23 cellular contexts compared by ENCODE assay signal in genomic region chr15:25725758-25726157, GRCh38.
A peak's percentile ranks its signal among the peaks of the same experiment; 100 is the strongest.
DNase-seq lines count a peak whose midpoint lies in the region; ATAC-seq and TF ChIP-seq lines count a peak whose summit lies in the region.
"Had no signal": no experiment of that assay in that cellular context is flagged by ENCODE, and none has a peak within 500 bp of the region (broad histone marks: within the 10 kb centered on the region; RNA-seq: fewer than 3 reads in every experiment).

No MANE protein-coding gene starts in this region.

- peaks cover 0 to 5% (median 0%) of the 10 kb centered on the region in 7 donors for H3K27me3 ChIP-seq in spleen (replicated peaks in 1 of 7)
- H3K27me3 ChIP-seq in esophagus squamous epithelium, result no peaks in the 10 kb centered on the region
- H3K27me3 ChIP-seq: MG63, Peyer's patch had no signal

- no peak for ATAC-seq in left cardiac atrium
- ATAC-seq in stimulated activated effector memory CD8-positive, alpha-beta T cell treated with anti-CD3 and anti-CD28 coated beads, Interleukin-12 subunit alpha, Interleukin-12 subunit beta, amount 100 ng/mL, for 72 hours, result no peak
- ATAC-seq: HCT116, HepG2, K562 had no signal

- intact Hi-C loops in cardiac septum (cut with DNase I) (no loop called here), left cardiac atrium (cut with DNase I) (no loop called here), spleen (cut with DNase I; ENCODE audit: low total_unique reads) (no loop called here), esophagus squamous epithelium (cut with DNase I) (no loop called here)

- DNase-seq in cardiac septum (ENCODE audit: low spot score), result peak; percentile 68
- DNase-seq in left cardiac atrium, result no peak
- DNase-seq in islet precursor cell, result peak; percentile 38
- DNase-seq in spleen, result peak; percentile 51
- no peak for DNase-seq in stimulated activated effector memory CD8-positive, alpha-beta T cell treated with anti-CD3 and anti-CD28 coated beads, Interleukin-12 subunit alpha, Interleukin-12 subunit beta, amount 100 ng/mL, for 72 hours (ENCODE audit: low spot score in 2 of 2)
- no peak for DNase-seq in esophagus squamous epithelium (lab: John Stamatoyannopoulos, UW)
- DNase-seq in iPS-NIHi11 (ENCODE audit: low spot score), result no peak
- DNase-seq: AML-193; C1 segment of cervical spinal cord; Calu3; CD8-positive, alpha-beta memory T cell; GDM1; MG63; NCI-H1048; NCI-H1417 treated with DMSO at 0.1 percent for 48 hours; NCI-H187; NCI-H446; NCI-H526; Peyer's patch had no signal

- H3K27ac Mint-ChIP-seq in stimulated activated effector memory CD8-positive, alpha-beta T cell treated with anti-CD3 and anti-CD28 coated beads, Interleukin-12 subunit alpha, Interleukin-12 subunit beta, amount 100 ng/mL, for 72 hours, result no peak overlapping the region
- H3K27ac Mint-ChIP-seq: CD8-positive, alpha-beta memory T cell had no signal

- H3K27ac ChIP-seq in spleen, result no peak overlapping the region
- H3K27ac ChIP-seq in esophagus squamous epithelium, result no peak overlapping the region
- H3K27ac ChIP-seq: HL-60, Peyer's patch had no signal

- no peaks in the 10 kb centered on the region for H3K4me1 Mint-ChIP-seq in stimulated activated effector memory CD8-positive, alpha-beta T cell treated with anti-CD3 and anti-CD28 coated beads, Interleukin-12 subunit alpha, Interleukin-12 subunit beta, amount 100 ng/mL, for 72 hours

- peaks cover 57% of the 10 kb centered on the region for H3K36me3 Mint-ChIP-seq in stimulated activated effector memory CD8-positive, alpha-beta T cell treated with anti-CD3 and anti-CD28 coated beads, Interleukin-12 subunit alpha, Interleukin-12 subunit beta, amount 100 ng/mL, for 72 hours

- H3K36me3 ChIP-seq in spleen (no peaks in the 10 kb centered on the region), esophagus squamous epithelium (peaks cover 0 to 14% (median 0%) of the 10 kb centered on the region in 3 donors)
- H3K36me3 ChIP-seq: MG63, Peyer's patch had no signal

- H3K4me1 ChIP-seq in spleen (no peaks in the 10 kb centered on the region), esophagus squamous epithelium (no peaks in the 10 kb centered on the region)
- H3K4me1 ChIP-seq: Peyer's patch had no signal

- no peak overlapping the region for H3K4me3 Mint-ChIP-seq in stimulated activated effector memory CD8-positive, alpha-beta T cell treated with anti-CD3 and anti-CD28 coated beads, Interleukin-12 subunit alpha, Interleukin-12 subunit beta, amount 100 ng/mL, for 72 hours
- H3K4me3 Mint-ChIP-seq: CD8-positive, alpha-beta memory T cell had no signal

- H3K9me3 Mint-ChIP-seq in stimulated activated effector memory CD8-positive, alpha-beta T cell treated with anti-CD3 and anti-CD28 coated beads, Interleukin-12 subunit alpha, Interleukin-12 subunit beta, amount 100 ng/mL, for 72 hours, result no peaks in the 10 kb centered on the region
- H3K9me3 Mint-ChIP-seq: CD8-positive, alpha-beta memory T cell had no signal

- no peaks in the 10 kb centered on the region for H3K9me3 ChIP-seq in spleen
- no peaks in the 10 kb centered on the region for H3K9me3 ChIP-seq in esophagus squamous epithelium
- H3K9me3 ChIP-seq: MG63, Peyer's patch had no signal

- TF ChIP-seq POLR2A in spleen (IDR thresholded peaks at IDR 0.05), result no peak
- TF ChIP-seq POLR2A in esophagus squamous epithelium (IDR thresholded peaks at IDR 0.05), result no peak

- TF ChIP-seq CTCF in spleen (IDR thresholded peaks at IDR 0.05 in 8 of 11, conservative IDR thresholded peaks at IDR 0.05 in 3 of 11) (no peak), esophagus squamous epithelium (IDR thresholded peaks at IDR 0.05) (no peak)

- WGBS in spleen, 5 donors, result 92 to 96% (median 96%) methylated on average over 14 of the region's 14 CpGs
- 73 to 80% methylated on average over 13 of the region's 14 CpGs for WGBS in esophagus squamous epithelium, 2 donors

- H3K4me3 ChIP-seq in spleen (no peak overlapping the region), esophagus squamous epithelium (no peak overlapping the region)
- H3K4me3 ChIP-seq: K562, MG63, Peyer's patch had no signal

Comparison
In these comparisons a context has a peak if more than half of its experiments do, and no peak if none do; other contexts are left out.
1. DNase-seq: peak in cardiac septum (single experiment), islet precursor cell (single experiment) and spleen (single experiment); none in left cardiac atrium (single experiment), stimulated activated effector memory CD8-positive, alpha-beta T cell treated with anti-CD3 and anti-CD28 coated beads, Interleukin-12 subunit alpha, Interleukin-12 subunit beta, amount 100 ng/mL, for 72 hours (0 of 2), esophagus squamous epithelium (single experiment) and iPS-NIHi11 (single experiment).